Comparison of ENCODE assay signal across 8 cellular contexts in the genomic region with DNA sequence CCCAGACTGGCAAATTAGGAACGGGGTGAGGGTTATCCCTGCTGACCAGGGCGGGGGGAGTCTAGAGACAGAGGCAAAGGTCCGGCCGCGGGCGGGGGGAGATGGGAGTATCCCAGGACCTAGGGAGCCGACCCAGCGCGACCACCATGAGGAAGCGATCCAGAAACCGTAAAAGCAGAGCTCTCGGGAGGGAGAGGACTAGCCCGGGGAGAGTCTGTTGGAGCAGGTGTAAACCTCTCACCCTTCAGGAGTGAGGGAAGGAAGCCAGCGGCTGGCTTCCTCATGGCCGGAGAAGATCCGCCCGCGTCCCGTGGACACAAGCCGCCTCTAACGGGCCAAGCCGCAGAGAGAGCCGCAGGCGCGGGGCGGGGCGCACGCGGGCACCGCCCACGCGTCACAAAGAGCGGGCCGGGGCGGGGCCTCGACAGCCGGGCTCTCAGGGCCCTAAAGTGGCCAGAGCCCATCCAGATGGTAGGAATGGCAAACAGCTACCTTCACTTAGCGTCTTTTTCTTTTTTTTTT. TPM values are rescaled to one million over a fixed set of nuclear protein-coding genes. Genes with fewer than 3 reads are reported as not detected.
A peak's percentile ranks its signal among the peaks of the same experiment; 100 is the strongest.
DNase-seq lines count a peak whose midpoint lies in the region; ATAC-seq, FAIRE-seq and TF ChIP-seq lines count a peak whose summit lies in the region.

ACRBP (minus strand) TSS at position 350 of the 522 bp plus-strand sequence; CDS start at position 284, 66 bp downstream.

- H3K4me2 ChIP-seq in Karpas-422 (ENCODE audit: low read depth, low read length, poor library complexity, severe bottlenecking) = no peak within 1 kb of the TSS

- H3K9me2 ChIP-seq in Karpas-422 (replicated peaks; ENCODE audit: insufficient read depth, low read length) = no peaks in the 10 kb centered on the region

- peak; percentile 74 for DNase-seq in GM12892 (ENCODE audit: insufficient read length)
- DNase-seq in NCI-H748 treated with DMSO at 0.1 percent for 48 hours (lab: John Stamatoyannopoulos, UW) = peak; percentile 25
- peak; percentile 96 for DNase-seq in cerebellum (ENCODE audit: low spot score)
- peak; percentile 30 to 41 (median 36) for DNase-seq in immature natural killer cell
- DNase-seq in Karpas-422 = no peak

- H3K9me3 ChIP-seq in skeletal muscle tissue (ENCODE audit: control insufficient read depth in 3 of 3, low read length in 3 of 3) (no peaks in the 10 kb centered on the region), Karpas-422 (ENCODE audit: low read length) (no peaks in the 10 kb centered on the region)

- H3K27me3 ChIP-seq in skeletal muscle tissue (ENCODE audit: control insufficient read depth in 3 of 3, insufficient read depth in 3 of 3, low read length in 3 of 3) = no peaks in the 10 kb centered on the region
- no peaks in the 10 kb centered on the region for H3K27me3 ChIP-seq in Karpas-422 (ENCODE audit: low read length)

- peaks cover 0 to 3% (median 0%) of the 10 kb centered on the region in 6 donors for H3K9me3 Mint-ChIP-seq in immature natural killer cell

- H3K36me3 ChIP-seq in skeletal muscle tissue (ENCODE audit: control insufficient read depth in 3 of 3, insufficient read depth in 3 of 3, low read length in 3 of 3) = peaks cover 19 to 26% (median 22%) of the 10 kb centered on the region in 3 donors
- peaks cover 9% of the 10 kb centered on the region; the same call in 1 of the 2 replicates for H3K36me3 ChIP-seq in Karpas-422 (ENCODE audit: insufficient read depth, low read length)

- H4K20me1 ChIP-seq in Karpas-422 (ENCODE audit: insufficient read depth, low read depth, low read length) = no peaks in the 10 kb centered on the region

- H3K9ac ChIP-seq in skeletal muscle tissue (ENCODE audit: low read depth in 1 of 3, low read length in 3 of 3) (peak within 1 kb of the TSS; percentile 51 to 77 (median 62)), Karpas-422 (ENCODE audit: low read length) (no peak within 1 kb of the TSS)

- peak within 1 kb of the TSS; percentile 12 for H3K27ac ChIP-seq in skeletal muscle tissue (ENCODE audit: low read depth, low read length)
- no peak within 1 kb of the TSS for H3K27ac ChIP-seq in Karpas-422 (ENCODE audit: low read length)

- H3K27ac Mint-ChIP-seq in immature natural killer cell = peak within 1 kb of the TSS in 5 of 6 donors; percentile 56 to 71 (median 58)

- no peaks in the 10 kb centered on the region for H3K79me2 ChIP-seq in Karpas-422 (ENCODE audit: low read length)

- H2AFZ ChIP-seq in Karpas-422 (ENCODE audit: low read length) = no peak within 1 kb of the TSS

- H3K4me1 ChIP-seq in skeletal muscle tissue (ENCODE audit: control insufficient read depth in 3 of 3, insufficient read depth in 3 of 3, low read length in 3 of 3) (peaks cover 6 to 10% (median 6%) of the 10 kb centered on the region in 3 donors), Karpas-422 (ENCODE audit: low read length) (peaks cover 2% of the 10 kb centered on the region; the same call in 1 of the 2 replicates)

- ATAC-seq in HG03457 (IDR thresholded peaks at IDR 0.05; ENCODE audit: unreplicated experiment) (no peak), HG03045 (IDR thresholded peaks at IDR 0.05; ENCODE audit: unreplicated experiment) (no peak)

- H3K4me3 ChIP-seq in skeletal muscle tissue (ENCODE audit: low read length in 3 of 3) (peak within 1 kb of the TSS; percentile 71), Karpas-422 (ENCODE audit: low read length) (no peak within 1 kb of the TSS)

- H3K4me1 Mint-ChIP-seq in immature natural killer cell = peaks cover 10% of the 10 kb centered on the region in 2 donors

- H3K36me3 Mint-ChIP-seq in immature natural killer cell = peaks cover 24 to 34% (median 26%) of the 10 kb centered on the region in 3 donors

- FAIRE-seq in GM12892 (lab: Jason Lieb, UNC) = no peak

- peak; percentile 38; the same call in 1 of the 2 replicates for TF ChIP-seq POLR2A in GM12892 (IDR thresholded peaks at IDR 0.05; ENCODE audit: low read depth, low read length)

- peak within 1 kb of the TSS; percentile 48 to 76 (median 68) for H3K4me3 Mint-ChIP-seq in immature natural killer cell

- H3K27me3 Mint-ChIP-seq in immature natural killer cell (ENCODE audit: low read depth in 3 of 3) = peaks cover 0 to 15% (median 4%) of the 10 kb centered on the region in 3 donors

RNA-seq across cellular contexts. Expression of gene ACRBP, which starts in this region (rescaled TPM):
- 2.1 TPM for polyA plus RNA-seq in GM12892 (2012; ENCODE audit: missing spikeins)
- 1.7 TPM for total RNA-seq in cerebellum
- polyA plus RNA-seq in immature natural killer cell = 10 to 100 TPM in 1 of 3 donors, 1 to 10 TPM in 1, not detected in 1; 4.2 to 10.2 TPM
- total RNA-seq in skeletal muscle tissue = 1.0 TPM
- total RNA-seq in Karpas-422 (2014; rRNA removed; shearing (Covaris generic); ENCODE audit: low replicate concordance) = 2.2 and 4.2 TPM in 2 replicates
